ENCODE assay signal across 13 cellular contexts in the genomic region with DNA sequence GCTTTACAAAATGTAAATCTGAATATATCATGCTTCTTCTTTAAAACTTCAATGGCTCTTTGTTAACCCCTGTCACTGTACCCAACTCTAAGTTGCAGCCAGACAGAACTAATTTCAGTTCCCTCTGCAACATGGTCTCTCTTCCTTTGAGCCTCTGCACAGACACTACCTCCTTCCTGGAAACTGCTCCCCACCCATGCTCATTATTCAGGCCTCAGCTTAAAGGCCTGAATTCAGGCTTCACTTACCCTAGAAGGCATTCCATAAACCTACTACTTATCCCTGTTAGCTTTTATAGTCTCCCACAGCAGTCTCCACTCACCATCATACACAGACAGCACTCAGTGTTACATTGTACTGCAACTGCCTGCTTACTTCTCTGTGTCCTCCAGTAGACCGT. TPM values are rescaled to one million over a fixed set of nuclear protein-coding genes. Genes with fewer than 3 reads are reported as not detected.
DNase-seq lines count a peak whose midpoint lies in the region; ATAC-seq, FAIRE-seq and TF ChIP-seq lines count a peak whose summit lies in the region.
"Had no signal": no experiment of that assay in that cellular context is flagged by ENCODE, and none has a peak within 500 bp of the region (broad histone marks: within the 10 kb centered on the region; RNA-seq: fewer than 3 reads in every experiment).

No MANE protein-coding gene starts in this region.

- H3K4me2 ChIP-seq in GM12878 (ENCODE audit: control insufficient read depth, insufficient read depth) (peak overlapping the region; percentile 59), mammary epithelial cell (ENCODE audit: insufficient read depth, low read depth, low read length) (no peak overlapping the region)

- no peak for FAIRE-seq in GM12878 (lab: Jason Lieb, UNC)
- FAIRE-seq: H1 had no signal

- H3K79me2 ChIP-seq in GM12878 (ENCODE audit: control insufficient read depth, insufficient read depth, low read length) (no peaks in the 10 kb centered on the region; the same call in none of the 2 replicates), mammary epithelial cell (ENCODE audit: insufficient read depth, low read length) (peaks cover 2% of the 10 kb centered on the region)

- TF ChIP-seq POLR2A in GM12878 (IDR thresholded peaks at IDR 0.05; ENCODE audit: low read depth, low read length) = no peak

- H3K9me3 Mint-ChIP-seq in CD4-positive, alpha-beta memory T cell = no peaks in the 10 kb centered on the region
- H3K9me3 Mint-ChIP-seq: type B pancreatic cell had no signal

- H3K27ac Mint-ChIP-seq in CD4-positive, alpha-beta memory T cell = no peak overlapping the region
- H3K27ac Mint-ChIP-seq: progenitor cell of endocrine pancreas, type B pancreatic cell had no signal

- no peak for TF ChIP-seq EP300 in GM12878 (IDR thresholded peaks at IDR 0.05; ENCODE audit: borderline replicate concordance in 1 of 2, control insufficient read depth in 1 of 2, low read depth in 2 of 2, low read length in 2 of 2)

- H3K36me3 Mint-ChIP-seq in CD4-positive, alpha-beta memory T cell = peaks cover 0 to 4% of the 10 kb centered on the region in 2 donors
- H3K36me3 Mint-ChIP-seq: type B pancreatic cell had no signal

- TF ChIP-seq CTCF in GM12878 (IDR thresholded peaks at IDR 0.05 in 2 of 3, conservative IDR thresholded peaks at IDR 0.05 in 1 of 3; ENCODE audit: control insufficient read depth in 2 of 3, extremely low read depth in 1 of 3, insufficient read depth in 1 of 3, low read depth in 3 of 3, low read length in 3 of 3) (no peak), mammary epithelial cell (conservative IDR thresholded peaks at IDR 0.05 in 1 of 2, IDR thresholded peaks at IDR 0.05 in 1 of 2; ENCODE audit: extremely low read depth in 1 of 2, insufficient read depth in 1 of 2, low read depth in 1 of 2, low read length in 2 of 2) (no peak)

- peaks cover 15 to 28% (median 17%) of the 10 kb centered on the region in 4 donors for H3K4me1 Mint-ChIP-seq in CD4-positive, alpha-beta memory T cell

- peaks cover 29% of the 10 kb centered on the region for H3K4me1 ChIP-seq in GM12878 (ENCODE audit: control insufficient read depth, insufficient read depth, low read length)
- H3K4me1 ChIP-seq in mammary epithelial cell (ENCODE audit: insufficient read depth, low read length) = peaks cover 22% of the 10 kb centered on the region
- peaks cover 29% of the 10 kb centered on the region for H3K4me1 ChIP-seq in CD4-positive, alpha-beta memory T cell (ENCODE audit: insufficient read depth, low read length)

- WGBS in GM12878 (ENCODE audit: insufficient coverage, insufficient replicate concordance, low lambda C conversion rate, missing lambda C conversion rate) = 48% methylated on average over 1 of the region's 1 CpG
- 100% methylated on average over 1 of the region's 1 CpG for WGBS in mammary epithelial cell (ENCODE audit: low coverage, missing lambda C conversion rate)

- ATAC-seq in GM21367 (IDR thresholded peaks at IDR 0.05; ENCODE audit: unreplicated experiment) (peak; percentile 27), HG03095 (IDR thresholded peaks at IDR 0.05; ENCODE audit: unreplicated experiment) (peak; percentile 28), GM12878 (peak; percentile 38)

- no peaks in the 10 kb centered on the region for H3K36me3 ChIP-seq in GM12878 (ENCODE audit: control insufficient read depth in 2 of 2, insufficient read depth in 2 of 2, low read length in 1 of 2)
- no peaks in the 10 kb centered on the region for H3K36me3 ChIP-seq in mammary epithelial cell (ENCODE audit: insufficient read depth, low read length)
- H3K36me3 ChIP-seq in CD4-positive, alpha-beta memory T cell (ENCODE audit: insufficient read depth, low read length) = no peaks in the 10 kb centered on the region

- intact Hi-C loops in GM12878 (cut with micrococcal nuclease; ENCODE audit: unreplicated experiment) = loop anchor here (5.0 kb wide), 2 partner anchors 105 to 780 kb away; a partner anchor contains a TSS
- intact Hi-C loops in mammary epithelial cell (cut with micrococcal nuclease) = no loop called here
- intact Hi-C loops in CD4-positive, alpha-beta memory T cell (cut with micrococcal nuclease) = no loop called here

- no peaks in the 10 kb centered on the region for H3K27me3 ChIP-seq in GM12878 (replicated peaks in 1 of 2; ENCODE audit: control insufficient read depth in 2 of 2, insufficient read depth in 2 of 2, low read length in 1 of 2)
- no peaks in the 10 kb centered on the region for H3K27me3 ChIP-seq in mammary epithelial cell (ENCODE audit: insufficient read depth, low read length)
- no peaks in the 10 kb centered on the region for H3K27me3 ChIP-seq in CD4-positive, alpha-beta memory T cell (ENCODE audit: insufficient read depth, low read length)

- no peak overlapping the region for H3K4me3 ChIP-seq in GM12878
- no peak overlapping the region for H3K4me3 ChIP-seq in mammary epithelial cell (replicated peaks in 1 of 3; ENCODE audit: insufficient read depth in 1 of 3, low read depth in 2 of 3, low read length in 3 of 3)
- no peak overlapping the region for H3K4me3 ChIP-seq in CD4-positive, alpha-beta memory T cell (ENCODE audit: low read length in 2 of 2)
- H3K4me3 ChIP-seq: lung had no signal

- in situ Hi-C loops in GM12878 (cut with MboI) (no loop called here), mammary epithelial cell (cut with MboI; ENCODE audit: low sequenced_read_pairs in 2 of 2) (no loop called here)

- POLR2A ChIA-PET in GM12878 (lab: Charles Lee) = interaction anchor here (0.8 to 0.9 kb wide), 2 partner anchors 45 to 135 kb away, joined by 3 read pairs; a partner anchor contains a TSS
- POLR2A ChIA-PET in CD4-positive, alpha-beta memory T cell (lab: Charles Lee; ENCODE audit: partially characterized antibody) = no interaction called here

- H3K4me3 Mint-ChIP-seq in CD4-positive, alpha-beta memory T cell = no peak overlapping the region
- H3K4me3 Mint-ChIP-seq: type B pancreatic cell had no signal

- no TSS peak for BruUV-seq in GM12878 (replicated peaks; lab: Mats Ljungman, UMichigan)
- BruUV-seq in mammary epithelial cell (replicated peaks; lab: Mats Ljungman, UMichigan) = no TSS peak

- no peak for TF ChIP-seq RAD21 in GM12878 (IDR thresholded peaks at IDR 0.05; ENCODE audit: insufficient read depth, low read depth, low read length)

- H3K9me3 ChIP-seq in GM12878 (replicated peaks; ENCODE audit: control insufficient read depth, insufficient read depth, low read length) (no peaks in the 10 kb centered on the region), mammary epithelial cell (replicated peaks; ENCODE audit: insufficient read depth, low read length) (no peaks in the 10 kb centered on the region)
- no peaks in the 10 kb centered on the region for H3K9me3 ChIP-seq in CD4-positive, alpha-beta memory T cell (ENCODE audit: control insufficient read depth in 1 of 2, low read length in 2 of 2)

- RAD21 ChIA-PET in GM12878 (lab: Charles Lee; ENCODE audit: unreplicated experiment) = interaction anchor here (0.8 to 1.2 kb wide), 3 partner anchors 25 to 87 kb away, joined by 3 read pairs; no protein-coding TSS in a partner anchor

- H3K27me3 Mint-ChIP-seq in CD4-positive, alpha-beta memory T cell = no peaks in the 10 kb centered on the region
- H3K27me3 Mint-ChIP-seq: progenitor cell of endocrine pancreas had no signal

- no peaks in the 10 kb centered on the region for H4K20me1 ChIP-seq in GM12878 (ENCODE audit: control insufficient read depth, insufficient read depth)
- no peaks in the 10 kb centered on the region for H4K20me1 ChIP-seq in mammary epithelial cell (ENCODE audit: insufficient read depth, low read length)

- H3K27ac ChIP-seq in GM12878 (ENCODE audit: control insufficient read depth, insufficient read depth) (peak overlapping the region; percentile 62), mammary epithelial cell (ENCODE audit: insufficient read depth, low read depth, low read length) (no peak overlapping the region)
- no peak overlapping the region for H3K27ac ChIP-seq in CD4-positive, alpha-beta memory T cell (ENCODE audit: low read depth, low read length)

- peak; percentile 3 for DNase-seq in GDM1 (lab: John Stamatoyannopoulos, UW)
- no peak for DNase-seq in GM12878 (ENCODE audit: low read depth, low spot score)
- DNase-seq in HCEC 1CT = no peak
- no peak for DNase-seq in kidney glomerular epithelial cell (lab: John Stamatoyannopoulos, UW)
- DNase-seq in mammary epithelial cell = no peak
- no peak for DNase-seq in CD4-positive, alpha-beta memory T cell
- DNase-seq: NCI-H2171 treated with DMSO at 0.1 percent for 48 hours had no signal

- peak overlapping the region; percentile 12; the same call in 1 of the 2 replicates for H3K9ac ChIP-seq in GM12878 (ENCODE audit: control insufficient read depth, insufficient read depth, low read length)
- H3K9ac ChIP-seq in mammary epithelial cell (ENCODE audit: insufficient read depth, low read length) = no peak overlapping the region

- H2AFZ ChIP-seq in GM12878 (ENCODE audit: control insufficient read depth, low read depth, low read length) (peak overlapping the region; percentile 82), mammary epithelial cell (ENCODE audit: low read depth, low read length) (no peak overlapping the region)

- SMC1A ChIA-PET in GM12878 (lab: Charles Lee; ENCODE audit: uncharacterized antibody, unreplicated experiment) = interaction anchor here (0.6 to 1.3 kb wide), 3 partner anchors 19 to 45 kb away, joined by 3 to 7 read pairs (median 3); no protein-coding TSS in a partner anchor

- CTCF ChIA-PET in GM12878 (lab: Yijun Ruan, JAX) = interaction anchor here (1.8 to 5.5 kb wide), 2 partner anchors 12 to 45 kb away, joined by 5 to 38 read pairs; no protein-coding TSS in a partner anchor
- CTCF ChIA-PET in mammary epithelial cell (lab: Charles Lee; ENCODE audit: low non-redundant PET) = no interaction called here
- CTCF ChIA-PET in CD4-positive, alpha-beta memory T cell (lab: Charles Lee; ENCODE audit: partially characterized antibody) = interaction anchor here (9.2 kb wide), 1 partner anchor 45 kb away, joined by 225 read pairs; no protein-coding TSS in a partner anchor

- dilution Hi-C loops in mammary epithelial cell (cut with HindIII; ENCODE audit: low sequenced_read_pairs) = no loop called here

RNA-seq across cellular contexts. Expression of a gene that starts 2.6 kb away (rescaled TPM):
- total RNA-seq in GM12878 (2013; cell fraction: nucleolus; rRNA removed) = 14.4 and 17.2 TPM in 2 replicates
- total RNA-seq in GM12878 (2014; rRNA removed) (14.3 and 16.7 TPM in 2 replicates), GM12878 (2014; rRNA removed; fragmentation: Illumina TruSeq; extraction: Trizol) (16.2 and 17.4 TPM in 2 replicates), GM12878 (2021) (16.2 and 17.2 TPM in 2 replicates), mammary epithelial cell (10 to 100 TPM in 1 of 2 donors, 1 to 10 TPM in 1; 4.5 to 10.0 TPM)
- 2.1 TPM for polyA plus RNA-seq in GM12878 (2011; ENCODE audit: low read depth)
- polyA plus RNA-seq in GM12878 (2011; rRNA removed) (8.1 and 12.1 TPM in 2 replicates), GM12878 (2014; fragmentation: Illumina TruSeq; extraction: Trizol) (12.3 and 19.1 TPM in 2 replicates), GM12878 (2014; fragmentation: Nextera tagmentation; extraction: Ambion mirVana) (1 to 10 TPM; 3.5 to 4.9 TPM), GM12878 (2014; rRNA removed) (8.0 and 11.5 TPM in 2 replicates), GM12878 (2016; fragmentation: Nextera tagmentation; extraction: Ambion mirVana) (1 to 10 TPM; 1.4 to 1.5 TPM), mammary epithelial cell (2.2 TPM)
- 3.4 and 3.6 TPM in 2 replicates for polyA plus RNA-seq in GM12878 (2011; cell fraction: cytosol; rRNA removed)
- polyA plus RNA-seq in GM12878 (2011; cell fraction: nucleus; rRNA removed) = 5.4 and 6.3 TPM in 2 replicates
- 2.9 and 3.6 TPM in 2 replicates for polyA plus RNA-seq in GM12878 (2012)
- 7.8 and 8.3 TPM in 2 replicates for polyA minus RNA-seq in GM12878 (2011; rRNA and poly(A)+ RNA removed)
- 2.8 and 4.2 TPM in 2 replicates for polyA minus RNA-seq in GM12878 (2011; cell fraction: cytosol; rRNA and poly(A)+ RNA removed)
- polyA minus RNA-seq in GM12878 (2011; cell fraction: nucleus; rRNA and poly(A)+ RNA removed) = 3.5 and 5.7 TPM in 2 replicates
- 5.6 TPM for polyA minus RNA-seq in mammary epithelial cell
- total RNA-seq in CD4-positive, alpha-beta memory T cell = 10 to 100 TPM in 1 of 2 experiments, 1 to 10 TPM in 1; 9.2 to 10.7 TPM
- 1 to 10 TPM in 1 of 2 donors, under 1 TPM in 1; 0.33 to 1.3 TPM for polyA plus RNA-seq in CD4-positive, alpha-beta memory T cell
